ENCODE assay signal across 11 cellular contexts in the genomic region with DNA sequence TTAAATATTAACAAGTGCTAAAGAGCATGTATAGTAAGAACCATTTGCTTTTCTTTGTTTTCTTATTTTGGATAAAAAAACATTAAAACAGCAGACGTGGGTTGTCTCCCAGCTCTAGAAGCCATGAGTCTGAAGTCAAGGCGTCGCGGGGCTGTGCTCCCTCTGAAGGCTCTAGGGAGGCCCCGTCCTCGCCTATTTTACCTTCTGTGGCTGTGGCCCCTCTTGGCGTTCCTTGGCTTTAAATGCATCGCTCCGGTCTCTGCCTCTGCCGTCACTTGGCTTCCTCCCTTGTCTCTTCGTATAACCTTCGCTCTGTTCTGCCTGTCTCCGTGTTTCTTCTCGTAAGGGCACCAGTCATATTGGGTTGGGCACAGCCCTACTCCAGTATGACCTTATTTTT.
"Had no signal": no experiment of that assay in that cellular context is flagged by ENCODE, and none has a peak within 500 bp of the region (broad histone marks: within the 10 kb centered on the region; RNA-seq: fewer than 3 reads in every experiment).

No MANE protein-coding gene starts in this region.

- H3K9me3 ChIP-seq: HAP-1 had no signal

- H3K27ac Mint-ChIP-seq: GM23338, H9, HFFc6 had no signal

- ATAC-seq: GM23338, HCT116 had no signal

- FAIRE-seq: H1, H54 had no signal

- H3K4me1 Mint-ChIP-seq: GM23338, H9 had no signal

- H2AFZ ChIP-seq: GM23248, GM23338 had no signal

- H3K27ac ChIP-seq: GM23248 had no signal

- H3K9ac ChIP-seq: GM23248 had no signal

- H3K4me3 Mint-ChIP-seq: GM23338, H9, HFFc6 had no signal

- DNase-seq: GM23248, GOT3, H7, H9, HCEC 1CT, HFFc6 had no signal

- H3K4me1 ChIP-seq: HAP-1 had no signal

- H3K4me2 ChIP-seq: GM23338 had no signal

- H3K36me3 ChIP-seq: HAP-1 had no signal

- H3K4me3 ChIP-seq: GM23248, GM23338, HAP-1 had no signal
